In genomic region chr7:100965723-100966541, GRCh38 we compare ENCODE assay signal across 9 cellular contexts. TPM values are rescaled to one million over a fixed set of nuclear protein-coding genes. Genes with fewer than 3 reads are reported as not detected.
DNase-seq lines count a peak whose midpoint lies in the region; ATAC-seq, FAIRE-seq and TF ChIP-seq lines count a peak whose summit lies in the region.
"Had no signal": no experiment of that assay in that cellular context is flagged by ENCODE, and none has a peak within 500 bp of the region (broad histone marks: within the 10 kb centered on the region; RNA-seq: fewer than 3 reads in every experiment).

No MANE protein-coding gene starts in this region.

- H3K9me3 ChIP-seq in RWPE2 (ENCODE audit: severe bottlenecking) (no peaks in the 10 kb centered on the region), astrocyte (ENCODE audit: insufficient read depth, low read depth, low read length) (no peaks in the 10 kb centered on the region)

- H3K27ac Mint-ChIP-seq in astrocyte (ENCODE audit: unreplicated experiment): no peak overlapping the region

- no peaks in the 10 kb centered on the region for H3K36me3 Mint-ChIP-seq in astrocyte (ENCODE audit: low read depth, unreplicated experiment)

- no peaks in the 10 kb centered on the region for H3K79me2 ChIP-seq in astrocyte (ENCODE audit: insufficient read depth, low read length)

- H3K36me3 ChIP-seq in RWPE2 (ENCODE audit: low read depth) (no peaks in the 10 kb centered on the region), astrocyte (ENCODE audit: insufficient read depth, low read length) (no peaks in the 10 kb centered on the region)

- peak overlapping the region; percentile 60 for H2AFZ ChIP-seq in astrocyte (ENCODE audit: low read depth, low read length)

- H3K4me3 Mint-ChIP-seq in astrocyte (ENCODE audit: unreplicated experiment): peak overlapping the region; percentile 76

- H3K4me3 ChIP-seq in RWPE2 (ENCODE audit: severe bottlenecking): peak overlapping the region; percentile 24
- H3K4me3 ChIP-seq in astrocyte (ENCODE audit: insufficient read depth, low read depth, low read length): no peak overlapping the region

- H3K27me3 ChIP-seq in RWPE2 (ENCODE audit: insufficient read depth, poor library complexity, severe bottlenecking): peaks cover 54% of the 10 kb centered on the region
- H3K27me3 ChIP-seq in astrocyte (ENCODE audit: insufficient read depth, low read length): peaks cover 45% of the 10 kb centered on the region

- H3K4me2 ChIP-seq in astrocyte (ENCODE audit: low read length): peak overlapping the region; percentile 46

- no peak for FAIRE-seq in astrocyte (lab: Jason Lieb, UNC)
- FAIRE-seq: G401.6 had no signal

- H4K20me1 ChIP-seq in astrocyte (ENCODE audit: insufficient read depth, low read length): no peaks in the 10 kb centered on the region

- H3K4me1 Mint-ChIP-seq in astrocyte (ENCODE audit: low read depth, unreplicated experiment): peaks cover 2% of the 10 kb centered on the region

- TF ChIP-seq CTCF in RWPE2 (IDR thresholded peaks at IDR 0.05; ENCODE audit: poor library complexity, severe bottlenecking) (peak; percentile 87), astrocyte (IDR thresholded peaks at IDR 0.05; ENCODE audit: insufficient read depth, low read depth, low read length) (peak; percentile 37)

- DNase-seq in 8988T: peak; percentile 94
- no peak for DNase-seq in RWPE2 (ENCODE audit: low spot score)
- no peak for DNase-seq in astrocyte (ENCODE audit: low read depth)
- peak; percentile 100 for DNase-seq in iPS-NIHi7 (ENCODE audit: extremely low spot score)
- DNase-seq in stimulated activated CD4-positive, alpha-beta T cell treated with anti-CD3 and anti-CD28 coated beads, Interleukin-1b, Interleukin-23, amount 100 ng/mL, for 24 hours (ENCODE audit: low read depth in 4 of 4, low spot score in 1 of 4): peak; percentile 53 to 72 (median 62)
- DNase-seq in NCI-H774 (lab: John Stamatoyannopoulos, UW): no peak
- DNase-seq in NCI-H1105 (lab: John Stamatoyannopoulos, UW): no peak

- peaks cover 4% of the 10 kb centered on the region for H3K9me3 Mint-ChIP-seq in astrocyte (ENCODE audit: unreplicated experiment)

- no peak overlapping the region for H3K9ac ChIP-seq in astrocyte (ENCODE audit: low read length)

- peak; percentile 74 for ATAC-seq in GM21723 (IDR thresholded peaks at IDR 0.05; ENCODE audit: unreplicated experiment)
- ATAC-seq in RWPE2 (ENCODE audit: low read depth): peak; percentile 72

- no peaks in the 10 kb centered on the region for H3K4me1 ChIP-seq in RWPE2 (ENCODE audit: insufficient read depth, poor library complexity, severe bottlenecking)
- H3K4me1 ChIP-seq in astrocyte (ENCODE audit: insufficient read depth, low read length): peaks cover 4% of the 10 kb centered on the region

- H3K27me3 Mint-ChIP-seq in astrocyte (ENCODE audit: low read depth, unreplicated experiment): peaks cover 74% of the 10 kb centered on the region

- H3K27ac ChIP-seq in RWPE2 (ENCODE audit: poor library complexity, severe bottlenecking) (no peak overlapping the region), astrocyte (ENCODE audit: low read depth, low read length) (no peak overlapping the region)

RNA-seq across cellular contexts. Expression of gene MUC12, which starts 3.4 kb away (rescaled TPM):
- total RNA-seq in astrocyte: 2.5 and 2.8 TPM in 2 replicates

RNA-seq across cellular contexts. Expression of gene MUC3A, which starts 16.6 kb away (rescaled TPM):
- total RNA-seq in astrocyte: 0.61 TPM in 1 of 2 replicates, not detected in the other

RNA-seq across cellular contexts. Expression of gene MUC17, which starts 53.9 kb away (rescaled TPM):
- total RNA-seq in astrocyte: not detected in 2 replicates

Comparison
In these comparisons a context has a peak if more than half of its experiments do, and no peak if none do; other contexts are left out.
1. DNase-seq: peak in 8988T (single experiment), iPS-NIHi7 (single experiment) and stimulated activated CD4-positive, alpha-beta T cell treated with anti-CD3 and anti-CD28 coated beads, Interleukin-1b, Interleukin-23, amount 100 ng/mL, for 24 hours (4 of 4); none in RWPE2 (single experiment), astrocyte (single experiment), NCI-H774 (single experiment) and NCI-H1105 (single experiment).